Comparison of ENCODE assay signal across 29 cellular contexts in the genomic region with DNA sequence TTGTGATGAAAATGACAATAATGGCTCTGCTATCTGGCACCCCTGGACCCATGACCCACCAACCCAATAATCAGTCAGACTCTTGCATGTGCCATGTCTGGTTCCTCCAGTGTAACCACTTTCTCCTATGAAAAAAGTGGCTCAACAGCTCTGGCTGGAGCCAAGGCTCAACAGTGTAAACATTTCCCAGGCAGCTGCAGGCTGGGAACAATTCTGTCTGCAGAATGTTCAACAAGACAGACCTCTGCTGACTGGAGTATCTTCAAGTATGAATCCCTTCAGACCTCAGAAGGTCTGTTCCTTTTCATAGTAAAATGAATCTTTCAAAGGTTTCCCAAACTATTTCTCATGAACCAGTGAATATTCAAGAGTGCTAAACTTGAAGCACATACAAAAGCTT.
"Had no signal": no experiment of that assay in that cellular context is flagged by ENCODE, and none has a peak within 500 bp of the region (broad histone marks: within the 10 kb centered on the region; RNA-seq: fewer than 3 reads in every experiment).

No MANE protein-coding gene starts in this region.

- H3K36me3 ChIP-seq: adrenal gland, ascending aorta, cardiac muscle cell, heart left ventricle, left ventricle myocardium inferior, neutrophil, right lobe of liver, transverse colon, uterus had no signal

- H3K27me3 ChIP-seq: adrenal gland, ascending aorta, cardiac muscle cell, dorsolateral prefrontal cortex, foreskin keratinocyte, heart left ventricle, neutrophil, right lobe of liver, testis, transverse colon, uterus had no signal

- DNase-seq: activated CD4-positive, alpha-beta T cell treated with anti-CD3 and anti-CD28 coated beads for 4 hours; activated CD4-positive, alpha-beta T cell treated with anti-CD3 and anti-CD28 coated beads, Interleukin-2, amount 50 U/mL, for 4 hours; activated effector memory CD4-positive, alpha-beta T cell treated with anti-CD3 and anti-CD28 coated beads, Interleukin-2, amount 50 U/mL, for 16 hours; activated naive CD4-positive, alpha-beta T cell treated with anti-CD3 and anti-CD28 coated beads for 36 hours; activated naive CD8-positive, alpha-beta T cell treated with anti-CD3 and anti-CD28 coated beads for 36 hours; adrenal gland; cerebellar nuclear complex; dorsolateral prefrontal cortex; effector memory CD4-positive, alpha-beta T cell; erythroblast; foreskin keratinocyte; heart left ventricle; kidney glomerular epithelial cell; left ventricle myocardium inferior; naive B cell; nephron progenitor cell; right lobe of liver; stimulated activated CD4-positive, alpha-beta T cell treated with anti-CD3 and anti-CD28 coated beads, Interleukin-12 subunit alpha, Interleukin-12 subunit beta, amount 100 ng/mL, for 4 hours; stimulated activated CD4-positive, alpha-beta T cell treated with anti-CD3 and anti-CD28 coated beads, Interleukin-4, amount 100 ng/mL, for 1 hour; stimulated activated naive CD8-positive, alpha-beta T cell treated with anti-CD3 and anti-CD28 coated beads, Interleukin-15, Interleukin-2, amounts not matched to agents 100 U/mL and 50 U/mL, for 24 hours; T-helper 9 cell; testis; transverse colon; uterus had no signal

- ATAC-seq: foreskin keratinocyte; heart left ventricle; right lobe of liver; stimulated activated naive CD8-positive, alpha-beta T cell treated with anti-CD3 and anti-CD28 coated beads, Interleukin-15, Interleukin-2, amounts not matched to agents 100 U/mL and 50 U/mL, for 24 hours had no signal

- H3K4me1 ChIP-seq: adrenal gland, ascending aorta, heart left ventricle, left ventricle myocardium inferior, right lobe of liver, testis, transverse colon, uterus had no signal

- H3K9me3 ChIP-seq: adrenal gland, ascending aorta, right lobe of liver, testis, uterus had no signal

- H3K27ac ChIP-seq: adrenal gland, ascending aorta, cardiac muscle cell, coronary artery, dorsolateral prefrontal cortex, foreskin keratinocyte, heart left ventricle, left ventricle myocardium inferior, neutrophil, right lobe of liver, testis, transverse colon, uterus, VCaP had no signal

- H3K4me3 ChIP-seq: adrenal gland, ascending aorta, cardiac muscle cell, coronary artery, dorsolateral prefrontal cortex, heart left ventricle, left ventricle myocardium inferior, right lobe of liver, testis, transverse colon, uterus had no signal
